1 cellular context compared by ENCODE assay signal in genomic region chr1:202857136-202857610, GRCh38.
TF ChIP-seq lines count a peak whose summit lies in the region.

No MANE protein-coding gene starts in this region.

TF ChIP-seq in HepG2, 621 proteins besides CTCF, POLR2A, EP300 and RAD21 (continued from another document and continues in another):
- TF ChIP-seq, protein P1, sequence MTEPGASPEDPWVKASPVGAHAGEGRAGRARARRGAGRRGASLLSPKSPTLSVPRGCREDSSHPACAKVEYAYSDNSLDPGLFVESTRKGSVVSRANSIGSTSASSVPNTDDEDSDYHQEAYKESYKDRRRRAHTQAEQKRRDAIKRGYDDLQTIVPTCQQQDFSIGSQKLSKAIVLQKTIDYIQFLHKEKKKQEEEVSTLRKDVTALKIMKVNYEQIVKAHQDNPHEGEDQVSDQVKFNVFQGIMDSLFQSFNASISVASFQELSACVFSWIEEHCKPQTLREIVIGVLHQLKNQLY (CRISPR knock-in tag; IDR thresholded peaks at IDR 0.05) = no peak
- TF ChIP-seq ESRRA (CRISPR knock-in tag; IDR thresholded peaks at IDR 0.05; ENCODE audit: low read depth) (no peak), SALL2 (CRISPR knock-in tag; IDR thresholded peaks at IDR 0.05) (no peak), ZKSCAN8 (CRISPR knock-in tag; IDR thresholded peaks at IDR 0.05; ENCODE audit: borderline replicate concordance) (no peak), CSRNP2 (CRISPR knock-in tag; conservative IDR thresholded peaks at IDR 0.05; ENCODE audit: low read depth) (no peak), HOXD1 (CRISPR knock-in tag; IDR thresholded peaks at IDR 0.05) (no peak), CERS6 (CRISPR knock-in tag; IDR thresholded peaks at IDR 0.05) (no peak), ZNF326 (CRISPR knock-in tag; IDR thresholded peaks at IDR 0.05; ENCODE audit: borderline replicate concordance) (no peak), HNF4G (IDR thresholded peaks at IDR 0.05; ENCODE audit: borderline replicate concordance, low read depth, low read length) (peak; percentile 47), HNF4G (CRISPR knock-in tag; IDR thresholded peaks at IDR 0.05; ENCODE audit: borderline replicate concordance, low read depth) (peak; percentile 83; the same call in 1 of the 2 replicates), SRSF1 (optimal IDR thresholded peaks at IDR 0.05; ENCODE audit: low read depth, low read length) (no peak), KLF13 (CRISPR knock-in tag; IDR thresholded peaks at IDR 0.05) (no peak), RFX1 (IDR thresholded peaks at IDR 0.05) (no peak), REST (IDR thresholded peaks at IDR 0.05; ENCODE audit: borderline replicate concordance in 1 of 2, low read depth in 1 of 2, low read length in 2 of 2) (0 out of 4 replicates have a peak, but pooled peaks of 1 of the 2 experiments have one; percentile 26), ZNF703 (CRISPR knock-in tag; IDR thresholded peaks at IDR 0.05; ENCODE audit: borderline replicate concordance) (no peak), ZNF788 (CRISPR knock-in tag; IDR thresholded peaks at IDR 0.05; ENCODE audit: borderline replicate concordance) (no peak), NKX3-1 (CRISPR knock-in tag; IDR thresholded peaks at IDR 0.05) (no peak), SYNCRIP (IDR thresholded peaks at IDR 0.05; ENCODE audit: insufficient read depth, low read depth, low read length) (no peak), BHLHE40 (IDR thresholded peaks at IDR 0.05; ENCODE audit: low read length) (no peak), PAF1 (CRISPR knock-in tag; IDR thresholded peaks at IDR 0.05) (no peak), ZNF605 (CRISPR knock-in tag; IDR thresholded peaks at IDR 0.05) (peak; percentile 68; the same call in 1 of the 2 replicates), NPAS2 (CRISPR knock-in tag; IDR thresholded peaks at IDR 0.05; ENCODE audit: borderline replicate concordance) (no peak), SETDB1 (CRISPR knock-in tag; IDR thresholded peaks at IDR 0.05; ENCODE audit: borderline replicate concordance) (no peak), KAT7 (CRISPR knock-in tag; IDR thresholded peaks at IDR 0.05; ENCODE audit: borderline replicate concordance) (no peak), ZNF570 (CRISPR knock-in tag; IDR thresholded peaks at IDR 0.05; ENCODE audit: borderline replicate concordance) (no peak), ZNF607 (CRISPR knock-in tag; IDR thresholded peaks at IDR 0.05; ENCODE audit: borderline replicate concordance) (no peak), GPN1 (CRISPR knock-in tag; IDR thresholded peaks at IDR 0.05; ENCODE audit: borderline replicate concordance) (no peak), ZNF136 (CRISPR knock-in tag; IDR thresholded peaks at IDR 0.05; ENCODE audit: low read depth) (no peak), ZBTB3 (CRISPR knock-in tag; IDR thresholded peaks at IDR 0.05; ENCODE audit: borderline replicate concordance, low read depth) (no peak), ZNF431 (CRISPR knock-in tag; IDR thresholded peaks at IDR 0.05; ENCODE audit: borderline replicate concordance, low read depth) (no peak), NFIB (CRISPR knock-in tag; IDR thresholded peaks at IDR 0.05; ENCODE audit: borderline replicate concordance) (no peak), ZNF75D (CRISPR knock-in tag; IDR thresholded peaks at IDR 0.05; ENCODE audit: borderline replicate concordance) (no peak)
- TF ChIP-seq, protein P2, sequence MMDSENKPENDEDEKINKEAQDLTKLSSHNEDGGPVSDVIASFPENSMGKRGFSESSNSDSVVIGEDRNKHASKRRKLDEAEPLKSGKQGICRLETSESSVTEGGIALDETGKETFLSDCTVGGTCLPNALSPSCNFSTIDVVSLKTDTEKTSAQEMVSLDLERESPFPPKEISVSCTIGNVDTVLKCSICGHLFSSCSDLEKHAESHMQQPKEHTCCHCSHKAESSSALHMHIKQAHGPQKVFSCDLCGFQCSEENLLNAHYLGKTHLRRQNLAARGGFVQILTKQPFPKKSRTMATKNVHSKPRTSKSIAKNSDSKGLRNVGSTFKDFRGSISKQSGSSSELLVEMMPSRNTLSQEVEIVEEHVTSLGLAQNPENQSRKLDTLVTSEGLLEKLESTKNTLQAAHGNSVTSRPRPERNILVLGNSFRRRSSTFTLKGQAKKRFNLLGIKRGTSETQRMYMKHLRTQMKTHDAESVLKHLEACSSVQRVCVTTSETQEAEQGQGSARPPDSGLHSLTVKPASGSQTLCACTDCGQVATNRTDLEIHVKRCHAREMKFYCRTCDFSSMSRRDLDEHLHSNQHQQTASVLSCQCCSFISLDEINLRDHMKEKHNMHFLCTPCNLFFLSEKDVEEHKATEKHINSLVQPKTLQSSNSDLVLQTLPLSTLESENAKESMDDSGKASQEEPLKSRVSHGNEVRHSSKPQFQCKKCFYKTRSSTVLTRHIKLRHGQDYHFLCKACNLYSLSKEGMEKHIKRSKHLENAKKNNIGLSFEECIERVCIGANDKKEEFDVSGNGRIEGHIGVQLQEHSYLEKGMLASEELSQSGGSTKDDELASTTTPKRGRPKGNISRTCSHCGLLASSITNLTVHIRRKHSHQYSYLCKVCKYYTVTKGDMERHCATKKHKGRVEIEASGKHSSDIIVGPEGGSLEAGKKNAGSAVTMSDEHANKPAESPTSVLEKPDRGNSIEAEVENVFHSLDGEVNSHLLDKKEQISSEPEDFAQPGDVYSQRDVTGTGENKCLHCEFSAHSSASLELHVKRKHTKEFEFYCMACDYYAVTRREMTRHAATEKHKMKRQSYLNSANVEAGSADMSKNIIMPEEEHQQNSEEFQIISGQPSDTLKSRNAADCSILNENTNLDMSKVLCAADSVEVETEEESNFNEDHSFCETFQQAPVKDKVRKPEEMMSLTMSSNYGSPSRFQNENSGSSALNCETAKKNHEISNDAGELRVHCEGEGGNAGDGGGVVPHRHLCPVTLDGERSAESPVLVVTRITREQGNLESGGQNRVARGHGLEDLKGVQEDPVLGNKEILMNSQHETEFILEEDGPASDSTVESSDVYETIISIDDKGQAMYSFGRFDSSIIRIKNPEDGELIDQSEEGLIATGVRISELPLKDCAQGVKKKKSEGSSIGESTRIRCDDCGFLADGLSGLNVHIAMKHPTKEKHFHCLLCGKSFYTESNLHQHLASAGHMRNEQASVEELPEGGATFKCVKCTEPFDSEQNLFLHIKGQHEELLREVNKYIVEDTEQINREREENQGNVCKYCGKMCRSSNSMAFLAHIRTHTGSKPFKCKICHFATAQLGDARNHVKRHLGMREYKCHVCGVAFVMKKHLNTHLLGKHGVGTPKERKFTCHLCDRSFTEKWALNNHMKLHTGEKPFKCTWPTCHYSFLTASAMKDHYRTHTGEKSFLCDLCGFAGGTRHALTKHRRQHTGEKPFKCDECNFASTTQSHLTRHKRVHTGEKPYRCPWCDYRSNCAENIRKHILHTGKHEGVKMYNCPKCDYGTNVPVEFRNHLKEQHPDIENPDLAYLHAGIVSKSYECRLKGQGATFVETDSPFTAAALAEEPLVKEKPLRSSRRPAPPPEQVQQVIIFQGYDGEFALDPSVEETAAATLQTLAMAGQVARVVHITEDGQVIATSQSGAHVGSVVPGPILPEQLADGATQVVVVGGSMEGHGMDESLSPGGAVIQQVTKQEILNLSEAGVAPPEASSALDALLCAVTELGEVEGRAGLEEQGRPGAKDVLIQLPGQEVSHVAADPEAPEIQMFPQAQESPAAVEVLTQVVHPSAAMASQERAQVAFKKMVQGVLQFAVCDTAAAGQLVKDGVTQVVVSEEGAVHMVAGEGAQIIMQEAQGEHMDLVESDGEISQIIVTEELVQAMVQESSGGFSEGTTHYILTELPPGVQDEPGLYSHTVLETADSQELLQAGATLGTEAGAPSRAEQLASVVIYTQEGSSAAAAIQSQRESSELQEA (CRISPR knock-in tag; IDR thresholded peaks at IDR 0.05; ENCODE audit: not compliant biosample characterization) = no peak
- TF ChIP-seq, protein P3, sequence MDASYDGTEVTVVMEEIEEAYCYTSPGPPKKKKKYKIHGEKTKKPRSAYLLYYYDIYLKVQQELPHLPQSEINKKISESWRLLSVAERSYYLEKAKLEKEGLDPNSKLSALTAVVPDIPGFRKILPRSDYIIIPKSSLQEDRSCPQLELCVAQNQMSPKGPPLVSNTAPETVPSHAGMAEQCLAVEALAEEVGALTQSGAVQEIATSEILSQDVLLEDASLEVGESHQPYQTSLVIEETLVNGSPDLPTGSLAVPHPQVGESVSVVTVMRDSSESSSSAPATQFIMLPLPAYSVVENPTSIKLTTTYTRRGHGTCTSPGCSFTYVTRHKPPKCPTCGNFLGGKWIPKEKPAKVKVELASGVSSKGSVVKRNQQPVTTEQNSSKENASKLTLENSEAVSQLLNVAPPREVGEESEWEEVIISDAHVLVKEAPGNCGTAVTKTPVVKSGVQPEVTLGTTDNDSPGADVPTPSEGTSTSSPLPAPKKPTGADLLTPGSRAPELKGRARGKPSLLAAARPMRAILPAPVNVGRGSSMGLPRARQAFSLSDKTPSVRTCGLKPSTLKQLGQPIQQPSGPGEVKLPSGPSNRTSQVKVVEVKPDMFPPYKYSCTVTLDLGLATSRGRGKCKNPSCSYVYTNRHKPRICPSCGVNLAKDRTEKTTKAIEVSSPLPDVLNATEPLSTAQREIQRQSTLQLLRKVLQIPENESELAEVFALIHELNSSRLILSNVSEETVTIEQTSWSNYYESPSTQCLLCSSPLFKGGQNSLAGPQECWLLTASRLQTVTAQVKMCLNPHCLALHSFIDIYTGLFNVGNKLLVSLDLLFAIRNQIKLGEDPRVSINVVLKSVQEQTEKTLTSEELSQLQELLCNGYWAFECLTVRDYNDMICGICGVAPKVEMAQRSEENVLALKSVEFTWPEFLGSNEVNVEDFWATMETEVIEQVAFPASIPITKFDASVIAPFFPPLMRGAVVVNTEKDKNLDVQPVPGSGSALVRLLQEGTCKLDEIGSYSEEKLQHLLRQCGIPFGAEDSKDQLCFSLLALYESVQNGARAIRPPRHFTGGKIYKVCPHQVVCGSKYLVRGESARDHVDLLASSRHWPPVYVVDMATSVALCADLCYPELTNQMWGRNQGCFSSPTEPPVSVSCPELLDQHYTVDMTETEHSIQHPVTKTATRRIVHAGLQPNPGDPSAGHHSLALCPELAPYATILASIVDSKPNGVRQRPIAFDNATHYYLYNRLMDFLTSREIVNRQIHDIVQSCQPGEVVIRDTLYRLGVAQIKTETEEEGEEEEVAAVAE (CRISPR knock-in tag; IDR thresholded peaks at IDR 0.05; ENCODE audit: borderline replicate concordance) = no peak
- TF ChIP-seq, protein P4, sequence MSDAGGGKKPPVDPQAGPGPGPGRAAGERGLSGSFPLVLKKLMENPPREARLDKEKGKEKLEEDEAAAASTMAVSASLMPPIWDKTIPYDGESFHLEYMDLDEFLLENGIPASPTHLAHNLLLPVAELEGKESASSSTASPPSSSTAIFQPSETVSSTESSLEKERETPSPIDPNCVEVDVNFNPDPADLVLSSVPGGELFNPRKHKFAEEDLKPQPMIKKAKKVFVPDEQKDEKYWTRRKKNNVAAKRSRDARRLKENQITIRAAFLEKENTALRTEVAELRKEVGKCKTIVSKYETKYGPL (CRISPR knock-in tag; IDR thresholded peaks at IDR 0.05) = no peak
- TF ChIP-seq, protein P5, sequence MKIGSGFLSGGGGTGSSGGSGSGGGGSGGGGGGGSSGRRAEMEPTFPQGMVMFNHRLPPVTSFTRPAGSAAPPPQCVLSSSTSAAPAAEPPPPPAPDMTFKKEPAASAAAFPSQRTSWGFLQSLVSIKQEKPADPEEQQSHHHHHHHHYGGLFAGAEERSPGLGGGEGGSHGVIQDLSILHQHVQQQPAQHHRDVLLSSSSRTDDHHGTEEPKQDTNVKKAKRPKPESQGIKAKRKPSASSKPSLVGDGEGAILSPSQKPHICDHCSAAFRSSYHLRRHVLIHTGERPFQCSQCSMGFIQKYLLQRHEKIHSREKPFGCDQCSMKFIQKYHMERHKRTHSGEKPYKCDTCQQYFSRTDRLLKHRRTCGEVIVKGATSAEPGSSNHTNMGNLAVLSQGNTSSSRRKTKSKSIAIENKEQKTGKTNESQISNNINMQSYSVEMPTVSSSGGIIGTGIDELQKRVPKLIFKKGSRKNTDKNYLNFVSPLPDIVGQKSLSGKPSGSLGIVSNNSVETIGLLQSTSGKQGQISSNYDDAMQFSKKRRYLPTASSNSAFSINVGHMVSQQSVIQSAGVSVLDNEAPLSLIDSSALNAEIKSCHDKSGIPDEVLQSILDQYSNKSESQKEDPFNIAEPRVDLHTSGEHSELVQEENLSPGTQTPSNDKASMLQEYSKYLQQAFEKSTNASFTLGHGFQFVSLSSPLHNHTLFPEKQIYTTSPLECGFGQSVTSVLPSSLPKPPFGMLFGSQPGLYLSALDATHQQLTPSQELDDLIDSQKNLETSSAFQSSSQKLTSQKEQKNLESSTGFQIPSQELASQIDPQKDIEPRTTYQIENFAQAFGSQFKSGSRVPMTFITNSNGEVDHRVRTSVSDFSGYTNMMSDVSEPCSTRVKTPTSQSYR (CRISPR knock-in tag; IDR thresholded peaks at IDR 0.05; ENCODE audit: borderline replicate concordance) = no peak
